In genomic region chr12:125063522-125063921, GRCh38 we compare ENCODE assay signal across 1 cellular context.
A peak's percentile ranks its signal among the peaks of the same experiment; 100 is the strongest.
TF ChIP-seq lines count a peak whose summit lies in the region.
"Not testable (repeated sequence)": the region's sequence is repeated elsewhere in the genome, so short reads cannot be mapped to it uniquely, and the experiment has no call there.

No MANE protein-coding gene starts in this region.

TF ChIP-seq in K562, 482 proteins besides CTCF, POLR2A, EP300 and RAD21:
- TF ChIP-seq ZNF592 (IDR thresholded peaks at IDR 0.05) (peak; percentile 82), PTRF (tag; IDR thresholded peaks at IDR 0.05) (peak; percentile 63; the same call in 1 of the 2 replicates), PTTG1 (tag; IDR thresholded peaks at IDR 0.05; ENCODE audit: low read depth) (peak; percentile 84), NR2C1 (tag; IDR thresholded peaks at IDR 0.05) (peak; percentile 49; the same call in 1 of the 2 replicates)
- not testable (repeated sequence) for TF ChIP-seq NR2C1 (IDR thresholded peaks at IDR 0.05)
TF ChIP-seq in K562: peak in this region for 4; not testable (repeated sequence) for 478.
